9 cellular contexts compared by ENCODE assay signal in the genomic region with DNA sequence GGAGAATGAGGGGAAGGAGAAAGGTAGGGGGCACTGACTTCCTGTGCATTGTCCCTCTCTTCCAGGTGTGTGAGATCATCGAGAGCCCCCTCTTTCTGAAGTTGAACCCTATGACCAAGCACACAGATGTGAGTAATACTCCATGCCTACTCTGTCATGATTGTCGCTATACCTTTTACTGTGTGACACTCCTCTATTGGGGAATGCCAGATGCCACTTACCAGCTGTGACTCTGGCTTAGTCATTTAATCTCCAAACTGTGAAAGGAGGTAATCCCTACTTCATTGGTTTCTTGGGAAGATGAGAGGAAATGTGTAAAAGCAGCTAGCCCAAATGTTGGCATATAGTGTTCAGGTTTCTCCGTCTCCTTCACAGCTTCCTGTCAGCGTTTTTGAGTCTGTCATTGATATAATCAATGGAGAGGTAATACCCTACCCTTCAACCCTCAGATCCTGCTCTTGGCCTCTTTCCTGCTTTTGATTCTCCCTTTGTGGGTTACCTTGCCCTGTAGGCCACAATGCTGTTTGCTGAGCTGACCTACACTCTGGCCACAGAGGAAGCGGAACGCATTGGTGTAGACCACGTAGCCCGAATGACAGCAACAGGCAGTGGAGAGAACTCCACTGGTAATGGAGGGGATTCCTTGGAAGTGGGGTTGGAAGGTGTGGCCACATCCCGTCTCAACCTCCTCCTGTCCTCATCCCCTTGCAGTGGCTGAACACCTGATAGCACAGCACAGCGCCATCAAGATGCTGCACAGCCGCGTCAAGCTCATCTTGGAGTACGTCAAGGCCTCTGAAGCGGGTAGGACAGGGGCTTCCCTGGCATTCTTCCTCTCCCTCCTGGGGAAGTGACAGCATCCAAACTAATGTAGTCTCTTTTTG. TPM values are rescaled to one million over a fixed set of nuclear protein-coding genes. Genes with fewer than 3 reads are reported as not detected.
DNase-seq lines count a peak whose midpoint lies in the region; ATAC-seq and TF ChIP-seq lines count a peak whose summit lies in the region.
"Had no signal": no experiment of that assay in that cellular context is flagged by ENCODE, and none has a peak within 500 bp of the region (broad histone marks: within the 10 kb centered on the region; RNA-seq: fewer than 3 reads in every experiment).

No MANE protein-coding gene starts in this region.

- CTCF ChIA-PET in activated CD8-positive, alpha-beta T cell treated with anti-CD3 and anti-CD28 coated beads for 36 hours (lab: Charles Lee): interaction anchor here (1.1 to 1.8 kb wide), 2 partner anchors 9 to 177 kb away, joined by 3 to 10 read pairs; a partner anchor contains a TSS

- H4K20me1 ChIP-seq in BLaER1 treated with 17β-estradiol and CSF1 and Interleukin-3, amounts not matched to agents 10 nM and 100 nM: peaks cover 0 to 51% (median 45%) of the 10 kb centered on the region in 11 experiments; a peak in 19 of 22 replicates
- no peaks in the 10 kb centered on the region for H4K20me1 ChIP-seq in H9 (ENCODE audit: control insufficient read depth, insufficient read depth, insufficient read length)

- WGBS in H9 (ENCODE audit: extremely low coverage, insufficient read length, low lambda C conversion rate): no CpG with 5 or more reads among the region's 14 CpGs

- H3K14ac ChIP-seq in H9 (ENCODE audit: insufficient read depth, low read length): no peak overlapping the region

- H2AFZ ChIP-seq in H9 (ENCODE audit: low read length): no peak overlapping the region

- no peak overlapping the region for H3K18ac ChIP-seq in H9 (ENCODE audit: insufficient read length, low read depth, low read length)

- no peak for DNase-seq in H9
- DNase-seq in activated CD8-positive, alpha-beta T cell treated with anti-CD3 and anti-CD28 coated beads for 36 hours: no peak
- no peak for DNase-seq in memory B cell (ENCODE audit: low spot score in 2 of 2)
- DNase-seq in NCI-H2029 treated with DMSO at 0.1 percent for 48 hours (lab: John Stamatoyannopoulos, UW): no peak
- no peak for DNase-seq in HAP-1 (ENCODE audit: low spot score in 2 of 2)
- no peak for DNase-seq in SIG-M5 (lab: John Stamatoyannopoulos, UW)

- H3K4ac ChIP-seq in H9 (ENCODE audit: low read depth, low read length): no peak overlapping the region

- H3K4me1 ChIP-seq in BLaER1 treated with 17β-estradiol and CSF1 and Interleukin-3, amounts not matched to agents 10 nM and 100 nM: peaks cover 24 to 51% (median 35%) of the 10 kb centered on the region in 10 experiments
- H3K4me1 ChIP-seq in H9 (ENCODE audit: insufficient read depth, low read length): no peaks in the 10 kb centered on the region
- peaks cover 5% of the 10 kb centered on the region for H3K4me1 ChIP-seq in HAP-1

- H3K27me3 Mint-ChIP-seq in H9 (ENCODE audit: low read depth): peaks cover 5% of the 10 kb centered on the region
- H3K27me3 Mint-ChIP-seq in activated CD8-positive, alpha-beta T cell treated with anti-CD3 and anti-CD28 coated beads for 36 hours: no peaks in the 10 kb centered on the region
- no peaks in the 10 kb centered on the region for H3K27me3 Mint-ChIP-seq in memory B cell
- H3K27me3 Mint-ChIP-seq: dendritic cell treated with granulocyte-macrophage colony-stimulating factor and Interleukin-4, amounts not matched to agents 40 ng/mL and 50 ng/mL, for 4 days had no signal

- no peak overlapping the region for H2BK20ac ChIP-seq in H9 (ENCODE audit: low read depth, low read length, poor library complexity, severe bottlenecking)

- H3T11ph ChIP-seq in H9 (ENCODE audit: low read length): no peak overlapping the region

- no peaks in the 10 kb centered on the region for H3K79me2 ChIP-seq in H9 (ENCODE audit: insufficient read depth, low read length)

- no peak overlapping the region for H4K8ac ChIP-seq in H9 (replicated peaks; ENCODE audit: insufficient read length, low read depth, low read length)

- peaks cover 57 to 61% (median 60%) of the 10 kb centered on the region in 3 experiments for H3K36me3 Mint-ChIP-seq in H9 (ENCODE audit: insufficient read depth in 1 of 3, low read depth in 3 of 3)
- peaks cover 46% of the 10 kb centered on the region for H3K36me3 Mint-ChIP-seq in activated CD8-positive, alpha-beta T cell treated with anti-CD3 and anti-CD28 coated beads for 36 hours (ENCODE audit: low read depth)
- H3K36me3 Mint-ChIP-seq in memory B cell: peaks cover 22% of the 10 kb centered on the region

- no peak overlapping the region for H2BK5ac ChIP-seq in H9 (ENCODE audit: insufficient read length, low read length)

- H3K4me1 Mint-ChIP-seq in H9 (peaks cover 9% of the 10 kb centered on the region in 2 experiments), memory B cell (peaks cover 15% of the 10 kb centered on the region)
- H3K4me1 Mint-ChIP-seq in activated CD8-positive, alpha-beta T cell treated with anti-CD3 and anti-CD28 coated beads for 36 hours (ENCODE audit: low read depth): peaks cover 33% of the 10 kb centered on the region

- H3K27me3 ChIP-seq in BLaER1 treated with 17β-estradiol and CSF1 and Interleukin-3, amounts not matched to agents 10 nM and 100 nM: no peaks in the 10 kb centered on the region
- no peaks in the 10 kb centered on the region for H3K27me3 ChIP-seq in H9 (ENCODE audit: insufficient read depth, low read length)
- H3K27me3 ChIP-seq in HAP-1 (ENCODE audit: low read depth): no peaks in the 10 kb centered on the region

- peak overlapping the region in 2 of 3 experiments; percentile 70 to 84; a peak in 6 of 7 replicates for H3K27ac Mint-ChIP-seq in H9
- H3K27ac Mint-ChIP-seq in activated CD8-positive, alpha-beta T cell treated with anti-CD3 and anti-CD28 coated beads for 36 hours: peak overlapping the region; percentile 97
- H3K27ac Mint-ChIP-seq in memory B cell: peak overlapping the region; percentile 35
- H3K27ac Mint-ChIP-seq: dendritic cell treated with granulocyte-macrophage colony-stimulating factor and Interleukin-4, amounts not matched to agents 40 ng/mL and 50 ng/mL, for 4 days had no signal

- H3K56ac ChIP-seq in H9 (ENCODE audit: insufficient read length, low read depth, low read length): no peak overlapping the region

- no peak overlapping the region for H3K27ac ChIP-seq in BLaER1 treated with 17β-estradiol and CSF1 and Interleukin-3, amounts not matched to agents 10 nM and 100 nM
- no peak overlapping the region for H3K27ac ChIP-seq in H9 (ENCODE audit: insufficient read length, low read depth, low read length)

- no peaks in the 10 kb centered on the region for H3K9me3 ChIP-seq in BLaER1 treated with 17β-estradiol and CSF1 and Interleukin-3, amounts not matched to agents 10 nM and 100 nM (replicated peaks in 1 of 11)
- H3K9me3 ChIP-seq in H9 (ENCODE audit: control insufficient read depth, low read depth, low read length) (no peaks in the 10 kb centered on the region), HAP-1 (no peaks in the 10 kb centered on the region)

- H3K4me3 ChIP-seq in BLaER1 treated with 17β-estradiol and CSF1 and Interleukin-3, amounts not matched to agents 10 nM and 100 nM: 0 out of 20 replicates have a peak overlapping the region, but pooled peaks of 1 of the 10 experiments have one; percentile 82
- H3K4me3 ChIP-seq in HAP-1: no peak overlapping the region

- H2BK15ac ChIP-seq in H9 (ENCODE audit: low read depth, low read length): no peak overlapping the region

- POLR2A ChIA-PET in activated CD8-positive, alpha-beta T cell treated with anti-CD3 and anti-CD28 coated beads for 36 hours (lab: Charles Lee): interaction anchor here (0.5 to 6.7 kb wide), 10 partner anchors 9 to 482 kb away, joined by 3 to 187 read pairs (median 4); a partner anchor contains a TSS

- in situ Hi-C loops in HAP-1 (cut with MboI; ENCODE audit: low sequenced_read_pairs): no loop called here

- H2BK120ac ChIP-seq in H9 (ENCODE audit: low read depth, low read length, poor library complexity, severe bottlenecking): no peak overlapping the region

- peaks cover 53 to 59% (median 58%) of the 10 kb centered on the region in 11 experiments for H3K36me3 ChIP-seq in BLaER1 treated with 17β-estradiol and CSF1 and Interleukin-3, amounts not matched to agents 10 nM and 100 nM
- peaks cover 55% of the 10 kb centered on the region for H3K36me3 ChIP-seq in HAP-1 (replicated peaks)

- H3K4me3 Mint-ChIP-seq in H9: peak overlapping the region; percentile 73 to 96; a peak in 4 of 5 replicates
- H3K4me3 Mint-ChIP-seq in activated CD8-positive, alpha-beta T cell treated with anti-CD3 and anti-CD28 coated beads for 36 hours: peak overlapping the region; percentile 20
- H3K4me3 Mint-ChIP-seq in memory B cell: no peak overlapping the region

- intact Hi-C loops in activated CD8-positive, alpha-beta T cell treated with anti-CD3 and anti-CD28 coated beads for 36 hours (cut with micrococcal nuclease): no loop called here

- no peaks in the 10 kb centered on the region for H3K79me1 ChIP-seq in H9 (ENCODE audit: insufficient read depth, low read depth, low read length, poor library complexity, severe bottlenecking)

- H3K23ac ChIP-seq in H9 (ENCODE audit: insufficient read length, low read depth, low read length): no peak overlapping the region

- H2AK5ac ChIP-seq in H9 (ENCODE audit: insufficient read length, low read length): no peak overlapping the region

- no peak for TF ChIP-seq CTCF in H9 (conservative IDR thresholded peaks at IDR 0.05)
- TF ChIP-seq CTCF in activated CD8-positive, alpha-beta T cell treated with anti-CD3 and anti-CD28 coated beads for 36 hours (IDR thresholded peaks at IDR 0.05): no peak

- H2BK12ac ChIP-seq in H9 (ENCODE audit: insufficient read length, low read depth, low read length): no peak overlapping the region

- peak overlapping the region in 4 of 11 experiments; percentile 24 to 97 (median 61); a peak in 6 of 22 replicates for H3K9ac ChIP-seq in BLaER1 treated with 17β-estradiol and CSF1 and Interleukin-3, amounts not matched to agents 10 nM and 100 nM
- H3K9ac ChIP-seq in H9 (ENCODE audit: extremely low read depth, insufficient read length, low read length): no peak overlapping the region

- peaks cover 4% of the 10 kb centered on the region for H3K23me2 ChIP-seq in H9 (ENCODE audit: insufficient read length, low read depth, low read length, poor library complexity, severe bottlenecking)

- peak overlapping the region; percentile 86 to 97 (median 94); a peak in 20 of 22 replicates for H3K4me2 ChIP-seq in BLaER1 treated with 17β-estradiol and CSF1 and Interleukin-3, amounts not matched to agents 10 nM and 100 nM
- H3K4me2 ChIP-seq in H9 (ENCODE audit: insufficient read depth, insufficient read length, low read length): no peak overlapping the region

- no peak overlapping the region for H4K5ac ChIP-seq in H9 (ENCODE audit: insufficient read length, low read depth, low read length)

- H3K9me3 Mint-ChIP-seq in H9 (no peaks in the 10 kb centered on the region; a peak in 1 of 5 replicates), memory B cell (no peaks in the 10 kb centered on the region)
- no peaks in the 10 kb centered on the region for H3K9me3 Mint-ChIP-seq in activated CD8-positive, alpha-beta T cell treated with anti-CD3 and anti-CD28 coated beads for 36 hours
- H3K9me3 Mint-ChIP-seq: dendritic cell treated with granulocyte-macrophage colony-stimulating factor and Interleukin-4, amounts not matched to agents 40 ng/mL and 50 ng/mL, for 4 days had no signal

- no peak overlapping the region for H4K91ac ChIP-seq in H9 (ENCODE audit: insufficient read length, low read depth, low read length)

- no peak for ATAC-seq in activated CD8-positive, alpha-beta T cell treated with anti-CD3 and anti-CD28 coated beads for 36 hours
- ATAC-seq in memory B cell (ENCODE audit: low read depth) (no peak), HG03432 (IDR thresholded peaks at IDR 0.05; ENCODE audit: unreplicated experiment) (no peak)

RNA-seq across cellular contexts. Expression of a gene that starts 2.0 kb away (rescaled TPM):
- total RNA-seq in H9 (2021): 140 and 144 TPM in 2 replicates
- 10 to 100 TPM; 81.3 to 86.3 TPM for total RNA-seq in activated CD8-positive, alpha-beta T cell treated with anti-CD3 and anti-CD28 coated beads for 36 hours

RNA-seq across cellular contexts. Expression of a gene that starts 9.2 kb away (rescaled TPM):
- 60.4 and 62.8 TPM in 2 replicates for total RNA-seq in H9 (2021)
- 10 to 100 TPM; 16.4 to 18.9 TPM for total RNA-seq in activated CD8-positive, alpha-beta T cell treated with anti-CD3 and anti-CD28 coated beads for 36 hours

RNA-seq across cellular contexts. Expression of a gene that starts 10.4 kb away (rescaled TPM):
- total RNA-seq in H9 (2021): 387 and 390 TPM in 2 replicates
- 100 to 1,000 TPM; 456 to 476 TPM for total RNA-seq in activated CD8-positive, alpha-beta T cell treated with anti-CD3 and anti-CD28 coated beads for 36 hours

RNA-seq across cellular contexts. Expression of a gene that starts 10.7 kb away (rescaled TPM):
- 18.8 and 20.2 TPM in 2 replicates for total RNA-seq in H9 (2021)
- total RNA-seq in activated CD8-positive, alpha-beta T cell treated with anti-CD3 and anti-CD28 coated beads for 36 hours: 10 to 100 TPM in 1 of 2 experiments, 1 to 10 TPM in 1; 9.8 to 10.9 TPM

RNA-seq across cellular contexts. Expression of a gene that starts 28.4 kb away (rescaled TPM):
- 87.1 and 88.9 TPM in 2 replicates for total RNA-seq in H9 (2021)
- 10 to 100 TPM; 48.6 to 55.3 TPM for total RNA-seq in activated CD8-positive, alpha-beta T cell treated with anti-CD3 and anti-CD28 coated beads for 36 hours

Comparison
In these comparisons a context has a peak if more than half of its experiments do, and no peak if none do; other contexts are left out.
1. H3K27ac Mint-ChIP-seq: peak in every context shown above with its lines; median percentile 97 in activated CD8-positive, alpha-beta T cell treated with anti-CD3 and anti-CD28 coated beads for 36 hours; 77 in H9; 35 in memory B cell.